Comparison of ENCODE assay signal across 12 cellular contexts in genomic region chr1:29331731-29332130, GRCh38.
"Had no signal": no experiment of that assay in that cellular context is flagged by ENCODE, and none has a peak within 500 bp of the region (broad histone marks: within the 10 kb centered on the region; RNA-seq: fewer than 3 reads in every experiment).

No MANE protein-coding gene starts in this region.

- H3K27ac ChIP-seq: ascending aorta, right lobe of liver had no signal

- H3K9me3 ChIP-seq: ascending aorta, right lobe of liver had no signal

- H3K27me3 ChIP-seq: ascending aorta, right lobe of liver had no signal

- DNase-seq: activated CD4-positive, alpha-beta T cell treated with anti-CD3 and anti-CD28 coated beads for 1 hour; activated CD4-positive, alpha-beta T cell treated with anti-CD3 and anti-CD28 coated beads, Interleukin-2, amount 50 U/mL, for 1 hour; activated gamma-delta T cell treated with Interleukin-2 at 50 U/mL for 16 hours; activated T-cell treated with anti-CD3 and anti-CD28 coated beads, Interleukin-2, amount 50 U/mL, for 1 hour; effector CD8-positive, alpha-beta T cell; hippocampal formation; midbrain; right lobe of liver; stimulated activated naive B cell treated with anti-CD40 and anti-IgM and Interleukin-4, amounts not matched to agents 10 μg/mL and 1 μg/mL and 100 μg/mL, for 72 hours; T-helper 9 cell had no signal

- H3K4me1 ChIP-seq: ascending aorta had no signal

- H3K4me3 ChIP-seq: ascending aorta, right lobe of liver had no signal

- H3K36me3 ChIP-seq: right lobe of liver had no signal

- ATAC-seq: natural killer cell treated with Interleukin-12 subunit alpha and Interleukin-12 subunit beta and Interleukin-15 and Interleukin-18, amount 100 ng/mL, for 72 hours; stimulated activated naive B cell treated with anti-CD40 and anti-IgM and Interleukin-4, amounts not matched to agents 10 μg/mL and 1 μg/mL and 100 μg/mL, for 72 hours had no signal
